1 cellular context compared by ENCODE assay signal in the genomic region with DNA sequence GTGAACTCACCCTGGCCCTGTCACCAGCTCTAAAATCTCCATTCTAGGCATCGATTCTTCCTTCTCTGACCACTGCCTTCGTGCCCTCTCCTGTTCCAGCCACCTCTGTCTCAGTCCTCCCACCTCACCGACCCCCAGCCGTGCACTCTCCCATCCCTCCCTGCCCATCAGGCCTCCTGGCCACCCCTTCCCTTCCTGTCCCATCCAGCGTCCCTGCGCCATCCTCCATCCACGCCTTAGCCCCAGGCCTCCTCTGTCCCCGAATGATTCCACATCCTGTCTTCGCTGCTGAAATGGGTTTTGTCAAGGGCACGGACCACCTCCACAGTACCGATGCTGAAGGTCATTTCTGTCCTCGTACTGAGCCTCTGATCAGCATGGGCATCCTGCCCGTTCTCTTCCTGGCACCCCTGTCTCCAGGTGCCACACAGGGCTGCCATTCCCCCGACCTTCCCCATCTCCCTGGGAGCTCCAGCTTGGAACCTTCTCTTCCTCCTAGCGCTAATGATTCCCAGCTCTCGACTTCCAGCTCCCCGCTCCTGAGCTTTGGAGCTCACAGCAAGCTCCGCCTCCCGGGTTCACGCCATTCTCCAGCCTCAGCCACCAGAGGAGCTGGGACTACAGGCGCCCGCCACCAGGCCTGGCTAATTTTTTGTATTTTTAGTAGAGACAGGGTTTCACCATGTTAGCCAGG.
TF ChIP-seq lines count a peak whose summit lies in the region.

No MANE protein-coding gene starts in this region.

TF ChIP-seq in HepG2, 621 proteins besides CTCF, POLR2A, EP300 and RAD21 (continued from another document and continues in another):
- TF ChIP-seq, protein P1, sequence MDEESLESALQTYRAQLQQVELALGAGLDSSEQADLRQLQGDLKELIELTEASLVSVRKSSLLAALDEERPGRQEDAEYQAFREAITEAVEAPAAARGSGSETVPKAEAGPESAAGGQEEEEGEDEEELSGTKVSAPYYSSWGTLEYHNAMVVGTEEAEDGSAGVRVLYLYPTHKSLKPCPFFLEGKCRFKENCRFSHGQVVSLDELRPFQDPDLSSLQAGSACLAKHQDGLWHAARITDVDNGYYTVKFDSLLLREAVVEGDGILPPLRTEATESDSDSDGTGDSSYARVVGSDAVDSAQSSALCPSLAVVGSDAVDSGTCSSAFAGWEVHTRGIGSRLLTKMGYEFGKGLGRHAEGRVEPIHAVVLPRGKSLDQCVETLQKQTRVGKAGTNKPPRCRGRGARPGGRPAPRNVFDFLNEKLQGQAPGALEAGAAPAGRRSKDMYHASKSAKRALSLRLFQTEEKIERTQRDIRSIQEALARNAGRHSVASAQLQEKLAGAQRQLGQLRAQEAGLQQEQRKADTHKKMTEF (CRISPR knock-in tag; IDR thresholded peaks at IDR 0.05): peak; percentile 63; the same call in 1 of the 2 replicates
- TF ChIP-seq ZNF772 (CRISPR knock-in tag; IDR thresholded peaks at IDR 0.05) (peak; percentile 60; the same call in 1 of the 2 replicates), SP4 (CRISPR knock-in tag; IDR thresholded peaks at IDR 0.05) (no peak), ZNF263 (CRISPR knock-in tag; IDR thresholded peaks at IDR 0.05) (no peak), ARNT2 (CRISPR knock-in tag; IDR thresholded peaks at IDR 0.05; ENCODE audit: low read depth) (peak; percentile 48; the same call in 1 of the 2 replicates), DR1 (CRISPR knock-in tag; IDR thresholded peaks at IDR 0.05) (peak; percentile 28; the same call in 1 of the 2 replicates), ZNF720 (CRISPR knock-in tag; IDR thresholded peaks at IDR 0.05) (no peak), TMF1 (CRISPR knock-in tag; IDR thresholded peaks at IDR 0.05; ENCODE audit: low read depth) (no peak), ETV5 (CRISPR knock-in tag; IDR thresholded peaks at IDR 0.05; ENCODE audit: borderline replicate concordance) (0 out of 2 replicates have a peak, but pooled peaks have one; percentile 21), SP1 (IDR thresholded peaks at IDR 0.05) (0 out of 2 replicates have a peak, but pooled peaks have one; percentile 49), SP1 (CRISPR knock-in tag; IDR thresholded peaks at IDR 0.05) (no peak), HNRNPLL (IDR thresholded peaks at IDR 0.05; ENCODE audit: low read depth, low read length, poor library complexity, severe bottlenecking) (peak; percentile 52), CAMTA2 (CRISPR knock-in tag; IDR thresholded peaks at IDR 0.05; ENCODE audit: borderline replicate concordance) (peak; percentile 74; the same call in 1 of the 2 replicates), REL (CRISPR knock-in tag; conservative IDR thresholded peaks at IDR 0.05) (0 out of 2 replicates have a peak, but pooled peaks have one; percentile 50), RXRA (CRISPR knock-in tag; IDR thresholded peaks at IDR 0.05) (no peak), ZC3H13 (CRISPR knock-in tag; IDR thresholded peaks at IDR 0.05) (peak; percentile 71), NONO (IDR thresholded peaks at IDR 0.05) (no peak), NONO (CRISPR knock-in tag; conservative IDR thresholded peaks at IDR 0.05) (no peak; the same call in 1 of the 2 replicates), ZNF326 (CRISPR knock-in tag; IDR thresholded peaks at IDR 0.05; ENCODE audit: borderline replicate concordance) (peak; percentile 93), FOXM1 (CRISPR knock-in tag; IDR thresholded peaks at IDR 0.05) (no peak), KAT8 (CRISPR knock-in tag; IDR thresholded peaks at IDR 0.05) (no peak; the same call in 1 of the 2 replicates), RFX5 (IDR thresholded peaks at IDR 0.05; ENCODE audit: low read depth, low read length) (peak; percentile 22; the same call in 1 of the 2 replicates), PPARG (CRISPR knock-in tag; conservative IDR thresholded peaks at IDR 0.05) (no peak), SSRP1 (CRISPR knock-in tag; IDR thresholded peaks at IDR 0.05) (no peak), CCDC6 (CRISPR knock-in tag; IDR thresholded peaks at IDR 0.05) (0 out of 2 replicates have a peak, but pooled peaks have one; percentile 41), ZNF670 (CRISPR knock-in tag; IDR thresholded peaks at IDR 0.05; ENCODE audit: borderline replicate concordance) (no peak), HIVEP1 (CRISPR knock-in tag; IDR thresholded peaks at IDR 0.05) (peak; percentile 68; the same call in 1 of the 2 replicates), PCBP2 (optimal IDR thresholded peaks at IDR 0.05; ENCODE audit: low read depth, low read length, poor library complexity, severe bottlenecking) (no peak), YEATS2 (CRISPR knock-in tag; IDR thresholded peaks at IDR 0.05; ENCODE audit: borderline replicate concordance) (no peak), ZFP41 (CRISPR knock-in tag; IDR thresholded peaks at IDR 0.05; ENCODE audit: borderline replicate concordance) (no peak), HOXA7 (CRISPR knock-in tag; IDR thresholded peaks at IDR 0.05) (no peak), ZNF572 (CRISPR knock-in tag; IDR thresholded peaks at IDR 0.05) (0 out of 2 replicates have a peak, but pooled peaks have one; percentile 58), ISL2 (CRISPR knock-in tag; IDR thresholded peaks at IDR 0.05) (peak; percentile 38; the same call in 1 of the 2 replicates), ZNF143 (CRISPR knock-in tag; IDR thresholded peaks at IDR 0.05) (no peak), ZBTB7A (CRISPR knock-in tag; IDR thresholded peaks at IDR 0.05) (no peak), ZSCAN9 (CRISPR knock-in tag; IDR thresholded peaks at IDR 0.05; ENCODE audit: borderline replicate concordance) (peak; percentile 34; the same call in 1 of the 2 replicates), ZNF333 (CRISPR knock-in tag; IDR thresholded peaks at IDR 0.05; ENCODE audit: borderline replicate concordance) (peak; percentile 84), ZNF768 (CRISPR knock-in tag; IDR thresholded peaks at IDR 0.05) (no peak), RBAK (CRISPR knock-in tag; IDR thresholded peaks at IDR 0.05) (peak; percentile 55; the same call in 1 of the 2 replicates)
- TF ChIP-seq, protein P2, sequence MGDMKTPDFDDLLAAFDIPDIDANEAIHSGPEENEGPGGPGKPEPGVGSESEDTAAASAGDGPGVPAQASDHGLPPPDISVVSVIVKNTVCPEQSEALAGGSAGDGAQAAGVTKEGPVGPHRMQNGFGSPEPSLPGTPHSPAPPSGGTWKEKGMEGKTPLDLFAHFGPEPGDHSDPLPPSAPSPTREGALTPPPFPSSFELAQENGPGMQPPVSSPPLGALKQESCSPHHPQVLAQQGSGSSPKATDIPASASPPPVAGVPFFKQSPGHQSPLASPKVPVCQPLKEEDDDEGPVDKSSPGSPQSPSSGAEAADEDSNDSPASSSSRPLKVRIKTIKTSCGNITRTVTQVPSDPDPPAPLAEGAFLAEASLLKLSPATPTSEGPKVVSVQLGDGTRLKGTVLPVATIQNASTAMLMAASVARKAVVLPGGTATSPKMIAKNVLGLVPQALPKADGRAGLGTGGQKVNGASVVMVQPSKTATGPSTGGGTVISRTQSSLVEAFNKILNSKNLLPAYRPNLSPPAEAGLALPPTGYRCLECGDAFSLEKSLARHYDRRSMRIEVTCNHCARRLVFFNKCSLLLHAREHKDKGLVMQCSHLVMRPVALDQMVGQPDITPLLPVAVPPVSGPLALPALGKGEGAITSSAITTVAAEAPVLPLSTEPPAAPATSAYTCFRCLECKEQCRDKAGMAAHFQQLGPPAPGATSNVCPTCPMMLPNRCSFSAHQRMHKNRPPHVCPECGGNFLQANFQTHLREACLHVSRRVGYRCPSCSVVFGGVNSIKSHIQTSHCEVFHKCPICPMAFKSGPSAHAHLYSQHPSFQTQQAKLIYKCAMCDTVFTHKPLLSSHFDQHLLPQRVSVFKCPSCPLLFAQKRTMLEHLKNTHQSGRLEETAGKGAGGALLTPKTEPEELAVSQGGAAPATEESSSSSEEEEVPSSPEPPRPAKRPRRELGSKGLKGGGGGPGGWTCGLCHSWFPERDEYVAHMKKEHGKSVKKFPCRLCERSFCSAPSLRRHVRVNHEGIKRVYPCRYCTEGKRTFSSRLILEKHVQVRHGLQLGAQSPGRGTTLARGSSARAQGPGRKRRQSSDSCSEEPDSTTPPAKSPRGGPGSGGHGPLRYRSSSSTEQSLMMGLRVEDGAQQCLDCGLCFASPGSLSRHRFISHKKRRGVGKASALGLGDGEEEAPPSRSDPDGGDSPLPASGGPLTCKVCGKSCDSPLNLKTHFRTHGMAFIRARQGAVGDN (CRISPR knock-in tag; IDR thresholded peaks at IDR 0.05): peak; percentile 54
- TF ChIP-seq, protein P3, sequence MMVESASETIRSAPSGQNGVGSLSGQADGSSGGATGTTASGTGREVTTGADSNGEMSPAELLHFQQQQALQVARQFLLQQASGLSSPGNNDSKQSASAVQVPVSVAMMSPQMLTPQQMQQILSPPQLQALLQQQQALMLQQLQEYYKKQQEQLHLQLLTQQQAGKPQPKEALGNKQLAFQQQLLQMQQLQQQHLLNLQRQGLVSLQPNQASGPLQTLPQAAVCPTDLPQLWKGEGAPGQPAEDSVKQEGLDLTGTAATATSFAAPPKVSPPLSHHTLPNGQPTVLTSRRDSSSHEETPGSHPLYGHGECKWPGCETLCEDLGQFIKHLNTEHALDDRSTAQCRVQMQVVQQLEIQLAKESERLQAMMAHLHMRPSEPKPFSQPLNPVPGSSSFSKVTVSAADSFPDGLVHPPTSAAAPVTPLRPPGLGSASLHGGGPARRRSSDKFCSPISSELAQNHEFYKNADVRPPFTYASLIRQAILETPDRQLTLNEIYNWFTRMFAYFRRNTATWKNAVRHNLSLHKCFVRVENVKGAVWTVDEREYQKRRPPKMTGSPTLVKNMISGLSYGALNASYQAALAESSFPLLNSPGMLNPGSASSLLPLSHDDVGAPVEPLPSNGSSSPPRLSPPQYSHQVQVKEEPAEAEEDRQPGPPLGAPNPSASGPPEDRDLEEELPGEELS (CRISPR knock-in tag; IDR thresholded peaks at IDR 0.05): 0 out of 2 replicates have a peak, but pooled peaks have one; percentile 24
- TF ChIP-seq, protein P4, sequence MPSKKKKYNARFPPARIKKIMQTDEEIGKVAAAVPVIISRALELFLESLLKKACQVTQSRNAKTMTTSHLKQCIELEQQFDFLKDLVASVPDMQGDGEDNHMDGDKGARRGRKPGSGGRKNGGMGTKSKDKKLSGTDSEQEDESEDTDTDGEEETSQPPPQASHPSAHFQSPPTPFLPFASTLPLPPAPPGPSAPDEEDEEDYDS (CRISPR knock-in tag; IDR thresholded peaks at IDR 0.05): peak; percentile 29; the same call in 1 of the 2 replicates
- TF ChIP-seq, protein P5, sequence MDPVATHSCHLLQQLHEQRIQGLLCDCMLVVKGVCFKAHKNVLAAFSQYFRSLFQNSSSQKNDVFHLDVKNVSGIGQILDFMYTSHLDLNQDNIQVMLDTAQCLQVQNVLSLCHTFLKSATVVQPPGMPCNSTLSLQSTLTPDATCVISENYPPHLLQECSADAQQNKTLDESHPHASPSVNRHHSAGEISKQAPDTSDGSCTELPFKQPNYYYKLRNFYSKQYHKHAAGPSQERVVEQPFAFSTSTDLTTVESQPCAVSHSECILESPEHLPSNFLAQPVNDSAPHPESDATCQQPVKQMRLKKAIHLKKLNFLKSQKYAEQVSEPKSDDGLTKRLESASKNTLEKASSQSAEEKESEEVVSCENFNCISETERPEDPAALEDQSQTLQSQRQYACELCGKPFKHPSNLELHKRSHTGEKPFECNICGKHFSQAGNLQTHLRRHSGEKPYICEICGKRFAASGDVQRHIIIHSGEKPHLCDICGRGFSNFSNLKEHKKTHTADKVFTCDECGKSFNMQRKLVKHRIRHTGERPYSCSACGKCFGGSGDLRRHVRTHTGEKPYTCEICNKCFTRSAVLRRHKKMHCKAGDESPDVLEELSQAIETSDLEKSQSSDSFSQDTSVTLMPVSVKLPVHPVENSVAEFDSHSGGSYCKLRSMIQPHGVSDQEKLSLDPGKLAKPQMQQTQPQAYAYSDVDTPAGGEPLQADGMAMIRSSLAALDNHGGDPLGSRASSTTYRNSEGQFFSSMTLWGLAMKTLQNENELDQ (CRISPR knock-in tag; IDR thresholded peaks at IDR 0.05; ENCODE audit: borderline replicate concordance): no peak
- TF ChIP-seq, protein P6, sequence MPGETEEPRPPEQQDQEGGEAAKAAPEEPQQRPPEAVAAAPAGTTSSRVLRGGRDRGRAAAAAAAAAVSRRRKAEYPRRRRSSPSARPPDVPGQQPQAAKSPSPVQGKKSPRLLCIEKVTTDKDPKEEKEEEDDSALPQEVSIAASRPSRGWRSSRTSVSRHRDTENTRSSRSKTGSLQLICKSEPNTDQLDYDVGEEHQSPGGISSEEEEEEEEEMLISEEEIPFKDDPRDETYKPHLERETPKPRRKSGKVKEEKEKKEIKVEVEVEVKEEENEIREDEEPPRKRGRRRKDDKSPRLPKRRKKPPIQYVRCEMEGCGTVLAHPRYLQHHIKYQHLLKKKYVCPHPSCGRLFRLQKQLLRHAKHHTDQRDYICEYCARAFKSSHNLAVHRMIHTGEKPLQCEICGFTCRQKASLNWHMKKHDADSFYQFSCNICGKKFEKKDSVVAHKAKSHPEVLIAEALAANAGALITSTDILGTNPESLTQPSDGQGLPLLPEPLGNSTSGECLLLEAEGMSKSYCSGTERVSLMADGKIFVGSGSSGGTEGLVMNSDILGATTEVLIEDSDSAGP (CRISPR knock-in tag; IDR thresholded peaks at IDR 0.05; ENCODE audit: borderline replicate concordance): peak; percentile 26
- TF ChIP-seq, protein P7, sequence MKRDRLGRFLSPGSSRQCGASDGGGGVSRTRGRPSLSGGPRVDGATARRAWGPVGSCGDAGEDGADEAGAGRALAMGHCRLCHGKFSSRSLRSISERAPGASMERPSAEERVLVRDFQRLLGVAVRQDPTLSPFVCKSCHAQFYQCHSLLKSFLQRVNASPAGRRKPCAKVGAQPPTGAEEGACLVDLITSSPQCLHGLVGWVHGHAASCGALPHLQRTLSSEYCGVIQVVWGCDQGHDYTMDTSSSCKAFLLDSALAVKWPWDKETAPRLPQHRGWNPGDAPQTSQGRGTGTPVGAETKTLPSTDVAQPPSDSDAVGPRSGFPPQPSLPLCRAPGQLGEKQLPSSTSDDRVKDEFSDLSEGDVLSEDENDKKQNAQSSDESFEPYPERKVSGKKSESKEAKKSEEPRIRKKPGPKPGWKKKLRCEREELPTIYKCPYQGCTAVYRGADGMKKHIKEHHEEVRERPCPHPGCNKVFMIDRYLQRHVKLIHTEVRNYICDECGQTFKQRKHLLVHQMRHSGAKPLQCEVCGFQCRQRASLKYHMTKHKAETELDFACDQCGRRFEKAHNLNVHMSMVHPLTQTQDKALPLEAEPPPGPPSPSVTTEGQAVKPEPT (CRISPR knock-in tag; IDR thresholded peaks at IDR 0.05; ENCODE audit: low read depth): peak; percentile 77; the same call in 1 of the 2 replicates
- TF ChIP-seq, protein P8, sequence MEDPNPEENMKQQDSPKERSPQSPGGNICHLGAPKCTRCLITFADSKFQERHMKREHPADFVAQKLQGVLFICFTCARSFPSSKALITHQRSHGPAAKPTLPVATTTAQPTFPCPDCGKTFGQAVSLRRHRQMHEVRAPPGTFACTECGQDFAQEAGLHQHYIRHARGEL (CRISPR knock-in tag; IDR thresholded peaks at IDR 0.05): peak; percentile 42; the same call in 1 of the 2 replicates
- TF ChIP-seq, protein P9, sequence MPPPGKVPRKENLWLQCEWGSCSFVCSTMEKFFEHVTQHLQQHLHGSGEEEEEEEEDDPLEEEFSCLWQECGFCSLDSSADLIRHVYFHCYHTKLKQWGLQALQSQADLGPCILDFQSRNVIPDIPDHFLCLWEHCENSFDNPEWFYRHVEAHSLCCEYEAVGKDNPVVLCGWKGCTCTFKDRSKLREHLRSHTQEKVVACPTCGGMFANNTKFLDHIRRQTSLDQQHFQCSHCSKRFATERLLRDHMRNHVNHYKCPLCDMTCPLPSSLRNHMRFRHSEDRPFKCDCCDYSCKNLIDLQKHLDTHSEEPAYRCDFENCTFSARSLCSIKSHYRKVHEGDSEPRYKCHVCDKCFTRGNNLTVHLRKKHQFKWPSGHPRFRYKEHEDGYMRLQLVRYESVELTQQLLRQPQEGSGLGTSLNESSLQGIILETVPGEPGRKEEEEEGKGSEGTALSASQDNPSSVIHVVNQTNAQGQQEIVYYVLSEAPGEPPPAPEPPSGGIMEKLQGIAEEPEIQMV (CRISPR knock-in tag; IDR thresholded peaks at IDR 0.05; ENCODE audit: low read depth): peak; percentile 4
